In the genomic region with DNA sequence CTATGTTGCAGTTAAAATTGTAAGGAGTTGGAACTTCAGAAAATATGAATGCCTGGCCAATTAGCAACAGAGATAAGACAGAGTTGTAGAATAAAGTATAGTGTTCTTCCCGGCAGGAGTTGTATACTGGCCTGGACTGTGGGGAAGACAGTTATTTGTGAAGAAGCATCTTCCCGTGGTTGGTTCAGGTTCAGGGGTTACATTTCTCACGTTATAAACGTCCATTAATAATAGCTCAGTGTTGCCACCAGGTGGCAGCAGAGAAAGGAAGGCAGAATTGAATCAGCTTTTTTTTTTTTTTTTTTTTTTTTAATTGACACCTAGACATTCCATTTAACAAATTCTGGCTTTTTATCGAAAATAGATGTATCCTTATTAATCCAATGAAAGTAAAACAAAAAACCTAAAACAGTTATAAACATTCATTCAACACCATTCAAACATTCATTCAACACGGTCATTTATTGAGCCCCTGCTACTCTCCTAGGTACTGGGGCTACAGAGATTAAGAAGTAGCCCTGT, we compare ENCODE assay signal across 9 cellular contexts.
DNase-seq lines count a peak whose midpoint lies in the region; ATAC-seq, FAIRE-seq and TF ChIP-seq lines count a peak whose summit lies in the region.
"Had no signal": no experiment of that assay in that cellular context is flagged by ENCODE, and none has a peak within 500 bp of the region (broad histone marks: within the 10 kb centered on the region; RNA-seq: fewer than 3 reads in every experiment).

No MANE protein-coding gene starts in this region.

- H3K36me3 ChIP-seq in MM.1S (replicated peaks; ENCODE audit: insufficient read depth, low read length), result no peaks in the 10 kb centered on the region
- H3K36me3 ChIP-seq in GM12878 (ENCODE audit: control insufficient read depth in 2 of 2, insufficient read depth in 2 of 2, low read length in 1 of 2), result no peaks in the 10 kb centered on the region

- H3K9ac ChIP-seq in MM.1S (ENCODE audit: low read length) (no peak overlapping the region), GM12878 (ENCODE audit: control insufficient read depth, insufficient read depth, low read length) (no peak overlapping the region)

- DNase-seq in G401 (ENCODE audit: low spot score) (peak; percentile 59), MM.1S (peak; percentile 48), T1000 (lab: John Stamatoyannopoulos, UW) (peak; percentile 8), GM12878 (ENCODE audit: low read depth, low spot score) (no peak)
- peak; percentile 71 for DNase-seq in stimulated activated CD4-positive, alpha-beta T cell treated with anti-CD3 and anti-CD28 coated beads, Interleukin-4, amount 100 ng/mL, for 24 hours

- no peaks in the 10 kb centered on the region for H3K27me3 ChIP-seq in MM.1S (replicated peaks; ENCODE audit: insufficient read depth, low read length)
- peaks cover 1 to 5% of the 10 kb centered on the region in 2 experiments; a peak in 3 of 4 replicates for H3K27me3 ChIP-seq in GM12878 (replicated peaks in 1 of 2; ENCODE audit: control insufficient read depth in 2 of 2, insufficient read depth in 2 of 2, low read length in 1 of 2)

- SMC1A ChIA-PET in GM12878 (lab: Charles Lee; ENCODE audit: uncharacterized antibody, unreplicated experiment), result interaction anchor here (0.6 to 4.2 kb wide), 11 partner anchors 8 to 411 kb away, joined by 3 to 49 read pairs (median 3); no protein-coding TSS in a partner anchor

- H4K20me1 ChIP-seq in MM.1S (ENCODE audit: insufficient read depth, low read length), result no peaks in the 10 kb centered on the region
- H4K20me1 ChIP-seq in GM12878 (ENCODE audit: control insufficient read depth, insufficient read depth), result no peaks in the 10 kb centered on the region; the same call in 1 of the 2 replicates

- H3K27ac ChIP-seq in MM.1S (ENCODE audit: low read length), result no peak overlapping the region
- H3K27ac ChIP-seq in GM12878 (ENCODE audit: control insufficient read depth, insufficient read depth), result no peak overlapping the region

- no peak overlapping the region for H3K4me3 ChIP-seq in MM.1S (ENCODE audit: low read length)
- no peak overlapping the region for H3K4me3 ChIP-seq in GM12878

- H3F3A ChIP-seq in MM.1S (ENCODE audit: insufficient read depth, low read length), result no peaks in the 10 kb centered on the region

- TF ChIP-seq EP300 in GM12878 (IDR thresholded peaks at IDR 0.05; ENCODE audit: borderline replicate concordance in 1 of 2, control insufficient read depth in 1 of 2, low read depth in 2 of 2, low read length in 2 of 2), result no peak

- CTCF ChIA-PET in GM12878 (lab: Yijun Ruan, JAX), result interaction anchor here (0.6 to 4.1 kb wide), 46 partner anchors 9 to 905 kb away, joined by 3 to 57 read pairs (median 4); no protein-coding TSS in a partner anchor

- POLR2A ChIA-PET in GM12878 (lab: Charles Lee), result interaction anchor here (0.6 to 0.7 kb wide), 2 partner anchors 9 to 883 kb away, joined by 3 to 4 read pairs; no protein-coding TSS in a partner anchor

- ATAC-seq in GM12878 (peak; percentile 65), HG02938 (IDR thresholded peaks at IDR 0.05; ENCODE audit: unreplicated experiment) (no peak), HG03378 (IDR thresholded peaks at IDR 0.05; ENCODE audit: unreplicated experiment) (no peak)
- ATAC-seq: activated naive CD4-positive, alpha-beta T cell treated with anti-CD3 and anti-CD28 coated beads, Interleukin-2, amount 50 U/mL, for 72 hours had no signal

- intact Hi-C loops in GM12878 (cut with micrococcal nuclease; ENCODE audit: unreplicated experiment), result loop anchor here (1.0 to 2.0 kb wide), 2 partner anchors 57 to 411 kb away; no protein-coding TSS in a partner anchor

- RAD21 ChIA-PET in GM12878 (lab: Charles Lee; ENCODE audit: unreplicated experiment), result interaction anchor here (0.6 to 2.8 kb wide), 17 partner anchors 8 to 455 kb away, joined by 3 to 33 read pairs (median 6); no protein-coding TSS in a partner anchor

- WGBS in GM12878 (ENCODE audit: insufficient coverage, insufficient replicate concordance, low lambda C conversion rate, missing lambda C conversion rate), result 17% methylated on average over 6 of the region's 6 CpGs

- TF ChIP-seq POLR2A in GM12878 (IDR thresholded peaks at IDR 0.05; ENCODE audit: low read depth, low read length), result no peak

- TF ChIP-seq CTCF in MM.1S (IDR thresholded peaks at IDR 0.05; ENCODE audit: low read length) (peak; percentile 63), GM12878 (IDR thresholded peaks at IDR 0.05 in 2 of 3, conservative IDR thresholded peaks at IDR 0.05 in 1 of 3; ENCODE audit: control insufficient read depth in 2 of 3, extremely low read depth in 1 of 3, insufficient read depth in 1 of 3, low read depth in 3 of 3, low read length in 3 of 3) (peak; percentile 60 to 75 (median 61))

- no peaks in the 10 kb centered on the region for H3K79me2 ChIP-seq in MM.1S (ENCODE audit: low read length)
- no peaks in the 10 kb centered on the region for H3K79me2 ChIP-seq in GM12878 (ENCODE audit: control insufficient read depth, insufficient read depth, low read length)

- FAIRE-seq in GM12878 (lab: Jason Lieb, UNC), result peak; percentile 56
- FAIRE-seq in islet of Langerhans (lab: Jason Lieb, UNC), result peak; percentile 88

- H3K9me3 ChIP-seq in MM.1S (replicated peaks; ENCODE audit: insufficient read depth, low read length), result no peaks in the 10 kb centered on the region
- H3K9me3 ChIP-seq in GM12878 (replicated peaks; ENCODE audit: control insufficient read depth, insufficient read depth, low read length), result no peaks in the 10 kb centered on the region; the same call in 2 of the 3 replicates

- TF ChIP-seq RAD21 in GM12878 (IDR thresholded peaks at IDR 0.05; ENCODE audit: insufficient read depth, low read depth, low read length), result peak; percentile 74

- H3K9me2 ChIP-seq in MM.1S (replicated peaks; ENCODE audit: insufficient read depth, low read length), result no peaks in the 10 kb centered on the region

- in situ Hi-C loops in G401 (cut with HindIII; ENCODE audit: low sequenced_read_pairs) (no loop called here), GM12878 (cut with MboI) (no loop called here)

- H3K4me2 ChIP-seq in MM.1S (ENCODE audit: low read depth, low read length) (no peak overlapping the region), GM12878 (ENCODE audit: control insufficient read depth, insufficient read depth) (no peak overlapping the region)

- no peak overlapping the region for H2AFZ ChIP-seq in MM.1S (ENCODE audit: low read length)
- H2AFZ ChIP-seq in GM12878 (ENCODE audit: control insufficient read depth, low read depth, low read length), result no peak overlapping the region

- BruUV-seq in GM12878 (replicated peaks; lab: Mats Ljungman, UMichigan), result no TSS peak

- no peaks in the 10 kb centered on the region for H3K4me1 ChIP-seq in MM.1S (ENCODE audit: low read length)
- H3K4me1 ChIP-seq in GM12878 (ENCODE audit: control insufficient read depth, insufficient read depth, low read length), result no peaks in the 10 kb centered on the region

TF ChIP-seq in GM12878, 131 proteins besides CTCF, POLR2A, EP300 and RAD21 (continues in another document):
- TF ChIP-seq MEF2B (IDR thresholded peaks at IDR 0.05; ENCODE audit: partially characterized antibody, poor library complexity, severe bottlenecking), result no peak
- TF ChIP-seq NFXL1 (IDR thresholded peaks at IDR 0.05; ENCODE audit: borderline replicate concordance), result no peak
- TF ChIP-seq ZNF384 (IDR thresholded peaks at IDR 0.05; ENCODE audit: borderline replicate concordance, low read depth, low read length), result peak; percentile 99
- TF ChIP-seq, protein P1, sequence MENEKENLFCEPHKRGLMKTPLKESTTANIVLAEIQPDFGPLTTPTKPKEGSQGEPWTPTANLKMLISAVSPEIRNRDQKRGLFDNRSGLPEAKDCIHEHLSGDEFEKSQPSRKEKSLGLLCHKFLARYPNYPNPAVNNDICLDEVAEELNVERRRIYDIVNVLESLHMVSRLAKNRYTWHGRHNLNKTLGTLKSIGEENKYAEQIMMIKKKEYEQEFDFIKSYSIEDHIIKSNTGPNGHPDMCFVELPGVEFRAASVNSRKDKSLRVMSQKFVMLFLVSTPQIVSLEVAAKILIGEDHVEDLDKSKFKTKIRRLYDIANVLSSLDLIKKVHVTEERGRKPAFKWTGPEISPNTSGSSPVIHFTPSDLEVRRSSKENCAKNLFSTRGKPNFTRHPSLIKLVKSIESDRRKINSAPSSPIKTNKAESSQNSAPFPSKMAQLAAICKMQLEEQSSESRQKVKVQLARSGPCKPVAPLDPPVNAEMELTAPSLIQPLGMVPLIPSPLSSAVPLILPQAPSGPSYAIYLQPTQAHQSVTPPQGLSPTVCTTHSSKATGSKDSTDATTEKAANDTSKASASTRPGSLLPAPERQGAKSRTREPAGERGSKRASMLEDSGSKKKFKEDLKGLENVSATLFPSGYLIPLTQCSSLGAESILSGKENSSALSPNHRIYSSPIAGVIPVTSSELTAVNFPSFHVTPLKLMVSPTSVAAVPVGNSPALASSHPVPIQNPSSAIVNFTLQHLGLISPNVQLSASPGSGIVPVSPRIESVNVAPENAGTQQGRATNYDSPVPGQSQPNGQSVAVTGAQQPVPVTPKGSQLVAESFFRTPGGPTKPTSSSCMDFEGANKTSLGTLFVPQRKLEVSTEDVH (IDR thresholded peaks at IDR 0.05; ENCODE audit: low read depth, partially characterized antibody), result no peak
- no peak for TF ChIP-seq DPF2 (IDR thresholded peaks at IDR 0.05)
